13 cellular contexts compared by ENCODE assay signal in the genomic region with DNA sequence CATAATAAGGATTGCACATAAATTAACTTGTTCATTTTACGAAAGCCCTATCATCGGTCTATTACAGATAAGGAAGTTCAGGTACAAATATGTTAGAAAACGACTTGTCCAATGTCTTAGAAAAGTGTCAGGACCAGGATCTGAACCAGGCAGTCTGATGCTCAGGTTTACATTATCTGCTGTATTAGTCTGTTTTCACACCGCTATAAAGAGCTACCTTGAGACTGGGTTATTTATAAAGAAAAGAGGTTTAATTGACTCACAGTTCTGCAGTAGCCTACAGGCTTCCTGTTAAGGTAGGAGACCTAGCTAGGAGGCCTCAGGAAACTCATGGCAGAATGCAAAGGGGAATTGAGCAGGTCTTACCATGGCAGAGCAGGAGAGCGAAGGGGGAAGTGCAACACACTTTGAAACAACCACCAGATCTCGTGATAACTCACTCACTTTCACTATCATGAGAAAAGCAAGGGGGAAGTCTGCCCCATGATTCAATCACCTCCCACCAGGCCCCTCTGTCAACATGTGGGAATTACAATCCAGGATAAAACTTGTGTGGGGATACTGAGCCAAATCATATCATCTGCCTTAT. TPM values are rescaled to one million over a fixed set of nuclear protein-coding genes. Genes with fewer than 3 reads are reported as not detected.
A peak's percentile ranks its signal among the peaks of the same experiment; 100 is the strongest.
DNase-seq lines count a peak whose midpoint lies in the region; ATAC-seq, FAIRE-seq and TF ChIP-seq lines count a peak whose summit lies in the region.
"Had no signal": no experiment of that assay in that cellular context is flagged by ENCODE, and none has a peak within 500 bp of the region (broad histone marks: within the 10 kb centered on the region; RNA-seq: fewer than 3 reads in every experiment).

No MANE protein-coding gene starts in this region.

- no peak overlapping the region for H3K23ac ChIP-seq in H1 (ENCODE audit: insufficient read length)

- H3K9me3 ChIP-seq in H1 (ENCODE audit: insufficient read depth in 2 of 2, low read depth in 1 of 2, low read length in 1 of 2): no peaks in the 10 kb centered on the region
- no peaks in the 10 kb centered on the region; the same call in none of the 2 replicates for H3K9me3 ChIP-seq in MG63

- H4K20me1 ChIP-seq in H1 (replicated peaks in 1 of 2; ENCODE audit: control insufficient read depth in 1 of 2, insufficient read depth in 2 of 2, low read length in 2 of 2): no peaks in the 10 kb centered on the region

- H3K36me3 ChIP-seq in H1 (ENCODE audit: control insufficient read depth in 2 of 4, insufficient read depth in 4 of 4, low read length in 3 of 4) (no peaks in the 10 kb centered on the region), MG63 (no peaks in the 10 kb centered on the region)

- 88% methylated on average over 6 of the region's 6 CpGs; no CpG with 5 or more reads in 1 of the 2 experiments for WGBS in H1 (ENCODE audit: extremely low coverage in 1 of 2, insufficient coverage in 1 of 2, insufficient read length in 1 of 2, insufficient replicate concordance in 2 of 2, low coverage in 1 of 2, low lambda C conversion rate in 2 of 2, missing lambda C conversion rate in 1 of 2), 2 experiments

- no peak overlapping the region for H4K5ac ChIP-seq in H1 (ENCODE audit: insufficient read length, low read depth, low read length)

- H4K91ac ChIP-seq in H1 (replicated peaks; ENCODE audit: insufficient read length, low read length): no peak overlapping the region

- H3K4me2 ChIP-seq in H1 (ENCODE audit: insufficient read depth in 1 of 2, low read depth in 2 of 2, low read length in 2 of 2): no peak overlapping the region

- no peak for TF ChIP-seq POLR2A in H1 (IDR thresholded peaks at IDR 0.05; ENCODE audit: control extremely low read depth in 1 of 2, low read depth in 2 of 2, low read length in 2 of 2)

- no peak overlapping the region for H3K4ac ChIP-seq in H1 (replicated peaks; ENCODE audit: insufficient read length, low read depth, low read length)

- no peak overlapping the region for H3K18ac ChIP-seq in H1 (ENCODE audit: extremely low read depth, low read length)

- no peak overlapping the region for H3K14ac ChIP-seq in H1 (ENCODE audit: insufficient read length)

- no peak overlapping the region for H2BK120ac ChIP-seq in H1 (replicated peaks; ENCODE audit: low read depth, low read length)

- H3K27me3 ChIP-seq in H1 (replicated peaks in 1 of 4; ENCODE audit: control insufficient read depth in 3 of 4, extremely low read depth in 1 of 4, insufficient read depth in 3 of 4, low read length in 3 of 4) (no peaks in the 10 kb centered on the region), MG63 (no peaks in the 10 kb centered on the region)

- no peak for TF ChIP-seq CTCF in H1 (IDR thresholded peaks at IDR 0.05; ENCODE audit: control extremely low read depth in 1 of 3, insufficient read depth in 1 of 3, low read depth in 1 of 3, low read length in 3 of 3)

- peaks cover 0 to 7% (median 2%) of the 10 kb centered on the region in 4 experiments; a peak in 4 of 7 replicates for H3K4me1 ChIP-seq in H1 (replicated peaks in 1 of 4; ENCODE audit: control insufficient read depth in 3 of 4, insufficient read depth in 4 of 4, low read length in 3 of 4)

- POLR2A ChIA-PET in H1 (lab: Charles Lee; ENCODE audit: partially characterized antibody): no interaction called here

- intact Hi-C loops in posterior vena cava (cut with DNase I): no loop called here

- no peak overlapping the region for H3K56ac ChIP-seq in H1 (replicated peaks; ENCODE audit: insufficient read length, low read depth, low read length)

- peak overlapping the region; percentile 36 for H2AFZ ChIP-seq in H1 (ENCODE audit: low read length)

- no peak for TF ChIP-seq RAD21 in H1 (IDR thresholded peaks at IDR 0.05 in 1 of 2, conservative IDR thresholded peaks at IDR 0.05 in 1 of 2; ENCODE audit: low read depth in 2 of 2, low read length in 2 of 2)

- peak; percentile 71 for ATAC-seq in GM18511 (IDR thresholded peaks at IDR 0.05; ENCODE audit: unreplicated experiment)
- ATAC-seq in HG02642 (IDR thresholded peaks at IDR 0.05; ENCODE audit: poor library complexity, unreplicated experiment): peak; percentile 59
- ATAC-seq in left lobe of liver: no peak
- ATAC-seq in GM21737 (IDR thresholded peaks at IDR 0.05; ENCODE audit: unreplicated experiment): no peak
- ATAC-seq: PC-3 had no signal

- no peak for FAIRE-seq in H1 (lab: Jason Lieb, UNC)
- FAIRE-seq: urothelium cell line had no signal

- H2BK20ac ChIP-seq in H1 (ENCODE audit: low read length): no peak overlapping the region

- H2BK15ac ChIP-seq in H1 (ENCODE audit: low read length): no peak overlapping the region

- no peak overlapping the region for H3K4me3 ChIP-seq in H1 (ENCODE audit: extremely low read depth in 1 of 4, insufficient read depth in 2 of 4, low read depth in 3 of 4, low read length in 4 of 4)
- no peak overlapping the region for H3K4me3 ChIP-seq in MG63

- no peak overlapping the region for H3K27ac ChIP-seq in H1 (ENCODE audit: low read depth, low read length)

- no peaks in the 10 kb centered on the region for H3K79me1 ChIP-seq in H1 (ENCODE audit: low read depth, low read length)

- no peak for TF ChIP-seq EP300 in H1 (IDR thresholded peaks at IDR 0.05; ENCODE audit: borderline replicate concordance in 1 of 2, low read depth in 2 of 2, low read length in 2 of 2)

- no peak overlapping the region for H4K8ac ChIP-seq in H1 (ENCODE audit: extremely low read depth, insufficient read depth, low read length)

- H3K79me2 ChIP-seq in H1 (ENCODE audit: control insufficient read depth in 1 of 2, insufficient read depth in 2 of 2, low read length in 2 of 2): no peaks in the 10 kb centered on the region

- H3K23me2 ChIP-seq in H1 (ENCODE audit: low read depth, low read length): no peaks in the 10 kb centered on the region; the same call in 1 of the 2 replicates

- DNase-seq in NAMALWA (ENCODE audit: low spot score) (peak; percentile 15), H1 (ENCODE audit: low read depth in 1 of 2, low spot score in 2 of 2) (no peak), left lobe of liver (ENCODE audit: low spot score) (no peak), MG63 (no peak), posterior vena cava (ENCODE audit: low spot score) (no peak)
- DNase-seq: activated naive CD4-positive, alpha-beta T cell treated with anti-CD3 and anti-CD28 coated beads, Interleukin-2, amount 50 U/mL, for 16 hours; effector CD8-positive, alpha-beta T cell; midbrain; PC-3 had no signal

- no peak overlapping the region for H2BK5ac ChIP-seq in H1 (ENCODE audit: low read depth, low read length)

- CTCF ChIA-PET in H1 (lab: Charles Lee; ENCODE audit: partially characterized antibody): interaction anchor here (1.0 kb wide), 1 partner anchor 12 kb away, joined by 3 read pairs; no protein-coding TSS in a partner anchor

- no peak overlapping the region for H3K9ac ChIP-seq in H1 (replicated peaks in 1 of 4; ENCODE audit: extremely low read depth in 1 of 4, low read depth in 3 of 4, low read length in 3 of 4)

- no peak overlapping the region for H2AK5ac ChIP-seq in H1 (ENCODE audit: low read depth, low read length)

- no peak overlapping the region for H2BK12ac ChIP-seq in H1 (ENCODE audit: low read depth, low read length)

TF ChIP-seq in H1, 55 proteins besides CTCF, POLR2A, EP300 and RAD21:
- TF ChIP-seq CREB1 (IDR thresholded peaks at IDR 0.05) (no peak), SIN3A (conservative IDR thresholded peaks at IDR 0.05 in 1 of 2, IDR thresholded peaks at IDR 0.05 in 1 of 2; ENCODE audit: low read depth in 1 of 2, low read length in 2 of 2) (no peak), POU5F1 (IDR thresholded peaks at IDR 0.05; ENCODE audit: low read depth, low read length) (no peak), EZH2 (IDR thresholded peaks at IDR 0.05; ENCODE audit: low read depth, low read length, severe bottlenecking) (no peak), RFX5 (IDR thresholded peaks at IDR 0.05; ENCODE audit: borderline replicate concordance, low read depth, low read length) (no peak), NANOG (IDR thresholded peaks at IDR 0.05; ENCODE audit: insufficient read depth, low read depth, low read length, poor library complexity, severe bottlenecking) (no peak), SP1 (IDR thresholded peaks at IDR 0.05; ENCODE audit: low read depth, low read length) (no peak), CTBP2 (IDR thresholded peaks at IDR 0.05; ENCODE audit: borderline replicate concordance, insufficient read depth, insufficient read length, low read length) (no peak), ZNF274 (IDR thresholded peaks at IDR 0.05; ENCODE audit: borderline replicate concordance, extremely low read depth, low read length) (no peak), YY1 (IDR thresholded peaks at IDR 0.05; ENCODE audit: low read depth, low read length) (no peak), SUZ12 (IDR thresholded peaks at IDR 0.05; ENCODE audit: low read length) (no peak), PHF8 (conservative IDR thresholded peaks at IDR 0.05; ENCODE audit: low read depth, low read length) (no peak)
TF ChIP-seq in H1: peak in this region for 0.

RNA-seq across cellular contexts. Expression of a gene that starts 45.8 kb away (rescaled TPM):
- 29.5 and 29.7 TPM in 2 replicates for total RNA-seq in H1 (2021; fragmentation: NEBNext Ultra II Directional; extraction: Animal tissue kit (Norgen Biotek cat#: 25700))
- 5.0 and 5.6 TPM in 2 replicates for polyA plus RNA-seq in H1 (2011; rRNA removed)
- 12.9 TPM for polyA plus RNA-seq in H1 (2011; cell fraction: cytosol; rRNA removed)
- polyA plus RNA-seq in H1 (2011; cell fraction: nucleus; rRNA removed): 18.2 TPM
- 19.9 to 27.9 TPM (median 23.0 TPM) in 4 replicates for polyA plus RNA-seq in H1 (2012, experiment 1 of 2)
- polyA plus RNA-seq in H1 (2012, experiment 2 of 2): 1.3 TPM
- polyA plus RNA-seq in H1 (2013, experiment 1 of 2): 37.5 TPM
- polyA plus RNA-seq in H1 (2013, experiment 2 of 2): 42.2 TPM
- polyA minus RNA-seq in H1 (2011; rRNA and poly(A)+ RNA removed): 11.9 and 15.9 TPM in 2 replicates
- 14.0 TPM for polyA minus RNA-seq in H1 (2011; cell fraction: cytosol; rRNA and poly(A)+ RNA removed)
- 32.4 TPM for polyA minus RNA-seq in H1 (2011; cell fraction: nucleus; rRNA and poly(A)+ RNA removed)
- total RNA-seq in left lobe of liver: 39.2 TPM
- total RNA-seq in MG63 (2014; rRNA removed; shearing (Covaris generic); ENCODE audit: low replicate concordance): 19.7 and 46.8 TPM in 2 replicates
- 10 to 100 TPM; 42.8 to 44.0 TPM for total RNA-seq in posterior vena cava

Comparison
In these comparisons a context has a peak if more than half of its experiments do, and no peak if none do; other contexts are left out.
1. ATAC-seq: peak in GM18511 (single experiment) and HG02642 (single experiment); none in left lobe of liver (single experiment) and GM21737 (single experiment).